8 cellular contexts compared by ENCODE assay signal in the genomic region with DNA sequence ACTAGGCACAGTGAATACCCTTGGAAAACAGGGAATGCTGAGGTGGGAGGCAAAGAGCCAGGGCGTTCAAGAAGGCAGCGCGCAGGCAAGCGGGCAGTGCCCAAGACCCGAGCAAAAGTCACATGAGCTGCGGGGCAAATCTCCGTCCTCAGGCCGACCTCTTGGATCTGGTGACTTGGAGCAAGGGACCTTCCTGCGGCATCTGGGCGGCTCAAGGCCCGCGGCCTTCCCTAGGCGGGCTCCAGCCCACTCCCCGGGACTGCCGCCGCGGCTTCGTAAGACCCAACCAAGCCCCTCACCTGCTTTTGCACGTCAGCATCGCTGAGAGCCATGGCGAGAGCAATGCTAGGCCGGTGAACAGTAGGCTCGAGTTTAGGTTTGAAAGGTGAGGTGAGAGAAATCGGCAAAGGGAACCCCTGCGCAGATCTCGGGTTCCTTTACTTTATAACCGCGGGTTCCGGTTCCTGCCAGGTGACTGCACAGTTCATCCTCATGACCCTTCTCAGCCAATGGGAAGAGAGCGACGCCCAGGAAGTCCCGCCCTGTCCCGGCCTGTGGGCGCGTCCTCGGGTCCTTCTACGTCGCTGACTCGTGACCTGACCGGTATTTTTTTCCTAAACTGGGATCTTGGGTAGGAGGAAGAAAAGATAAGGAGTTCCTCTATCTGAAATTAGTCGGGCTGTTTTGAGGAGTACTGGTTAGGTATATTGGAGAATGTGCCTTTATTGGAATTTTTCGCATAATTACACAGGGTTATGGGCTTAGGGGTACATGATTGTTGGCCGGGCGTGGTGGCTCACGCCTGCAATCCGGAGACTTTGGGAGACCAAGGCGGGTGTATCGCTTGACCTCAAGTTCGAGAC. TPM values are rescaled to one million over a fixed set of nuclear protein-coding genes. Genes with fewer than 3 reads are reported as not detected.
DNase-seq lines count a peak whose midpoint lies in the region; ATAC-seq, FAIRE-seq and TF ChIP-seq lines count a peak whose summit lies in the region.

A gene (minus strand): TSS at position 446 of the 863 bp plus-strand sequence. CDS start 114 bp downstream, at position 332.

- peaks cover 16% of the 10 kb centered on the region; the same call in 1 of the 2 replicates for H3K36me3 ChIP-seq in HUES64 (ENCODE audit: insufficient read depth, low read length)
- H3K36me3 ChIP-seq in OCI-LY1 (ENCODE audit: insufficient read depth, low read length) = peaks cover 9% of the 10 kb centered on the region; the same call in 1 of the 2 replicates
- peaks cover 23% of the 10 kb centered on the region for H3K36me3 ChIP-seq in mesodermal cell (ENCODE audit: control insufficient read depth, insufficient read depth, low read length)

- peak within 1 kb of the TSS; percentile 90 for H3K27ac ChIP-seq in HUES64 (ENCODE audit: low read depth, low read length)
- H3K27ac ChIP-seq in OCI-LY1 (ENCODE audit: low read depth, low read length, poor library complexity, severe bottlenecking) = peak within 1 kb of the TSS; percentile 16
- peak within 1 kb of the TSS; percentile 93 for H3K27ac ChIP-seq in mesodermal cell (ENCODE audit: low read depth, low read length, severe bottlenecking)

- H3K27ac Mint-ChIP-seq in Calu3 (ENCODE audit: unreplicated experiment) = peak within 1 kb of the TSS; percentile 99

- TSS peak; percentile 87 for BruUV-seq in Calu3 (replicated peaks; lab: Mats Ljungman, UMichigan)

- H3K9ac ChIP-seq in HUES64 (ENCODE audit: low read depth, low read length) (peak within 1 kb of the TSS; percentile 95), OCI-LY1 (ENCODE audit: low read length) (peak within 1 kb of the TSS; percentile 94)

- peak; percentile 95 for FAIRE-seq in endometrium (lab: Jason Lieb, UNC)

- intact Hi-C loops in Calu3 (cut with micrococcal nuclease; ENCODE audit: unreplicated experiment) = loop anchor here (5.0 kb wide), 1 partner anchor 74 kb away; no protein-coding TSS in a partner anchor

- H3K9me3 Mint-ChIP-seq in Calu3 (ENCODE audit: low read depth, unreplicated experiment) = no peaks in the 10 kb centered on the region

- H3K4me3 Mint-ChIP-seq in Calu3 (ENCODE audit: low read depth, unreplicated experiment) = peak within 1 kb of the TSS; percentile 89

- H3K9me2 ChIP-seq in OCI-LY1 (ENCODE audit: low read depth, low read length) = no peaks in the 10 kb centered on the region

- H3K27me3 Mint-ChIP-seq in Calu3 (ENCODE audit: unreplicated experiment) = no peaks in the 10 kb centered on the region

- under 1% methylated on average over 49 of the region's 49 CpGs for WGBS in HUES64
- WGBS in mesodermal cell (ENCODE audit: insufficient coverage in 2 of 2), 2 experiments = 0 to 1% methylated on average over 39 of the region's 49 CpGs

- no peaks in the 10 kb centered on the region for H3F3A ChIP-seq in OCI-LY1 (ENCODE audit: insufficient read depth, low read length)

- peak within 1 kb of the TSS; percentile 97 for H3K4me3 ChIP-seq in HUES64 (ENCODE audit: low read length)
- H3K4me3 ChIP-seq in OCI-LY1 (ENCODE audit: low read depth, low read length, poor library complexity, severe bottlenecking) = peak within 1 kb of the TSS; percentile 97
- peak within 1 kb of the TSS; percentile 100 for H3K4me3 ChIP-seq in mesodermal cell (ENCODE audit: extremely low read depth, insufficient read depth, low read length, poor library complexity, severe bottlenecking)

- peaks cover 24% of the 10 kb centered on the region for H3K36me3 Mint-ChIP-seq in Calu3 (ENCODE audit: insufficient read depth, unreplicated experiment)

- no peak for TF ChIP-seq CTCF in Calu3 (IDR thresholded peaks at IDR 0.05; ENCODE audit: unreplicated experiment)
- no peak for TF ChIP-seq CTCF in OCI-LY1 (IDR thresholded peaks at IDR 0.05; ENCODE audit: low read length)

- peak; percentile 98 for ATAC-seq in GM21447 (IDR thresholded peaks at IDR 0.05; ENCODE audit: unreplicated experiment)

- H3K79me2 ChIP-seq in OCI-LY1 (ENCODE audit: insufficient read depth, low read length) = peaks cover 26% of the 10 kb centered on the region

- H3K4me1 ChIP-seq in HUES64 (ENCODE audit: insufficient read depth, low read length) (peaks cover 5% of the 10 kb centered on the region; the same call in 1 of the 2 replicates), OCI-LY1 (ENCODE audit: insufficient read depth, low read length, severe bottlenecking) (peaks cover 18% of the 10 kb centered on the region), mesodermal cell (ENCODE audit: control insufficient read depth, insufficient read depth, low read length, poor library complexity, severe bottlenecking) (peaks cover 15% of the 10 kb centered on the region)

- no peaks in the 10 kb centered on the region for H4K20me1 ChIP-seq in OCI-LY1 (ENCODE audit: insufficient read depth, low read length)

- H2AFZ ChIP-seq in OCI-LY1 (ENCODE audit: low read length) = no peak within 1 kb of the TSS

- CTCF ChIA-PET in Calu3 (lab: Charles Lee) = no interaction called here

- no peaks in the 10 kb centered on the region for H3K9me3 ChIP-seq in HUES64 (ENCODE audit: insufficient read depth, low read depth, low read length)
- H3K9me3 ChIP-seq in OCI-LY1 (ENCODE audit: low read length) = no peaks in the 10 kb centered on the region
- H3K9me3 ChIP-seq in mesodermal cell (ENCODE audit: control insufficient read depth, low read length) = no peaks in the 10 kb centered on the region

- peaks cover 9% of the 10 kb centered on the region for H3K4me1 Mint-ChIP-seq in Calu3 (ENCODE audit: low read depth, unreplicated experiment)

- H3K4me2 ChIP-seq in OCI-LY1 (ENCODE audit: low read length) = peak within 1 kb of the TSS; percentile 82

- DNase-seq in Calu3 = peak; percentile 96
- DNase-seq in activated CD8-positive, alpha-beta memory T cell treated with anti-CD3 and anti-CD28 coated beads, Interleukin-2, amount 50 U/mL, for 4 hours = peak; percentile 92
- DNase-seq in stimulated activated CD8-positive, alpha-beta memory T cell treated with anti-CD3 and anti-CD28 coated beads, Interleukin-15, amount 100 ng/mL, for 4 hours (ENCODE audit: low read depth in 2 of 2) = peak; percentile 85 to 91

- no peaks in the 10 kb centered on the region for H3K27me3 ChIP-seq in HUES64 (ENCODE audit: insufficient read depth, low read length)
- no peaks in the 10 kb centered on the region for H3K27me3 ChIP-seq in OCI-LY1 (ENCODE audit: insufficient read depth, low read length)

RNA-seq across cellular contexts. Expression of the gene that starts here (rescaled TPM):
- 105 and 116 TPM in 2 replicates for total RNA-seq in Calu3 (2022)
- 78.4 TPM for polyA plus RNA-seq in HUES64 (2013, experiment 1 of 2)
- 85.1 TPM for polyA plus RNA-seq in HUES64 (2013, experiment 2 of 2)
- 128 TPM for polyA plus RNA-seq in mesodermal cell (2013, experiment 1 of 2)
- 126 TPM for polyA plus RNA-seq in mesodermal cell (2013, experiment 2 of 2)

Comparison
In these comparisons a context has a peak if more than half of its experiments do, and no peak if none do; other contexts are left out.
1. Peak in every context shown above with its lines: DNase-seq, ATAC-seq, H3K4me3 ChIP-seq and H3K27ac ChIP-seq.
2. H3K27ac ChIP-seq: peak in every context shown above with its lines; median percentile 93 in mesodermal cell; 90 in HUES64; 16 in OCI-LY1.